ENCODE assay signal across 13 cellular contexts in the genomic region with DNA sequence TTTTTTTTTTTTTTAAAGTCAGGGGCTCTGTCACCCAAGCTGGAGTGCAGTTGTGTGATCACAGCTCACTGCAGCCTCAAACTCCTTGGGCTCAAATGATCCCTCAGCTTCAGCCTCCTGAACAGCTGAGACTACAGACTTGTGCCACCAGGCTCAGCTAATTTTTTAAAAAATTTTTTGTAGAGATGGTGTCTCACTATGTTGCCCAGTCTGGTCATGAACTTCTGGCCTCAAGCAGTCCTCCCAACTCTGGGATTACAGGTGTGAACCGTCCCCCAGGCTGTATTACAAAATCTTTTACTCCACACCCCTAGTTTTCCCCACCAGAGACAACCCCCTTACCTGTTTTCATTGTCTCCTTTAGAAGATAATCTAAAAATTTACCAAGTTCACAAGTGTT. TPM values are rescaled to one million over a fixed set of nuclear protein-coding genes. Genes with fewer than 3 reads are reported as not detected.
DNase-seq lines count a peak whose midpoint lies in the region; ATAC-seq and TF ChIP-seq lines count a peak whose summit lies in the region.
"Had no signal": no experiment of that assay in that cellular context is flagged by ENCODE, and none has a peak within 500 bp of the region (broad histone marks: within the 10 kb centered on the region; RNA-seq: fewer than 3 reads in every experiment).

No MANE protein-coding gene starts in this region.

- peaks cover 9% of the 10 kb centered on the region for H3K36me3 Mint-ChIP-seq in activated naive CD4-positive, alpha-beta T cell treated with anti-CD3 and anti-CD28 coated beads, Interleukin-2, amount 50 U/mL, for 24 hours

- intact Hi-C loops in left cardiac atrium (cut with DNase I): no loop called here

- ATAC-seq in stimulated activated naive CD8-positive, alpha-beta T cell treated with anti-CD3 and anti-CD28 coated beads, Interleukin-15, amount 100 ng/mL, for 72 hours: no peak
- no peak for ATAC-seq in HG03039 (IDR thresholded peaks at IDR 0.05; ENCODE audit: unreplicated experiment)
- no peak for ATAC-seq in left cardiac atrium
- ATAC-seq: esophagus mucosa had no signal

- H3K27ac ChIP-seq in VCaP (peak overlapping the region; percentile 93; the same call in 1 of the 2 replicates), caudate nucleus (ENCODE audit: low read depth, low read length) (no peak overlapping the region)

- TF ChIP-seq CTCF in VCaP (conservative IDR thresholded peaks at IDR 0.05) (no peak), fibroblast of villous mesenchyme (IDR thresholded peaks at IDR 0.05; ENCODE audit: insufficient read depth, low read depth, low read length) (no peak)

- peak overlapping the region; percentile 73 for H3K4me3 ChIP-seq in fibroblast of villous mesenchyme (ENCODE audit: low read depth, low read length)

- no peaks in the 10 kb centered on the region for H3K27me3 Mint-ChIP-seq in activated naive CD4-positive, alpha-beta T cell treated with anti-CD3 and anti-CD28 coated beads, Interleukin-2, amount 50 U/mL, for 24 hours
- H3K27me3 Mint-ChIP-seq in stimulated activated naive CD8-positive, alpha-beta T cell treated with anti-CD3 and anti-CD28 coated beads, Interleukin-15, amount 100 ng/mL, for 72 hours: no peaks in the 10 kb centered on the region

- H3K4me1 Mint-ChIP-seq in activated naive CD4-positive, alpha-beta T cell treated with anti-CD3 and anti-CD28 coated beads, Interleukin-2, amount 50 U/mL, for 24 hours: peaks cover 37% of the 10 kb centered on the region
- peaks cover 32% of the 10 kb centered on the region for H3K4me1 Mint-ChIP-seq in stimulated activated naive CD8-positive, alpha-beta T cell treated with anti-CD3 and anti-CD28 coated beads, Interleukin-15, amount 100 ng/mL, for 72 hours

- DNase-seq in activated naive CD4-positive, alpha-beta T cell (lab: John Stamatoyannopoulos, UW): no peak
- DNase-seq in fibroblast of villous mesenchyme (ENCODE audit: low read depth) (no peak), left cardiac atrium (no peak), caudate nucleus (lab: John Stamatoyannopoulos, UW) (no peak)
- no peak for DNase-seq in stimulated activated naive CD8-positive, alpha-beta T cell treated with anti-CD3 and anti-CD28 coated beads, Interleukin-15, amount 100 ng/mL, for 72 hours
- DNase-seq: central memory CD4-positive, alpha-beta T cell; NCI-H1694; NK-92 treated with Interleukin-12 subunit alpha and Interleukin-12 subunit beta, amount 100 ng/mL, for 24 hours; SW 1271 had no signal

- peak overlapping the region; percentile 94 for H3K4me3 Mint-ChIP-seq in activated naive CD4-positive, alpha-beta T cell treated with anti-CD3 and anti-CD28 coated beads, Interleukin-2, amount 50 U/mL, for 24 hours
- H3K4me3 Mint-ChIP-seq in stimulated activated naive CD8-positive, alpha-beta T cell treated with anti-CD3 and anti-CD28 coated beads, Interleukin-15, amount 100 ng/mL, for 72 hours: peak overlapping the region; percentile 80 to 91

- no peaks in the 10 kb centered on the region for H3K9me3 Mint-ChIP-seq in activated naive CD4-positive, alpha-beta T cell treated with anti-CD3 and anti-CD28 coated beads, Interleukin-2, amount 50 U/mL, for 24 hours
- H3K9me3 Mint-ChIP-seq in stimulated activated naive CD8-positive, alpha-beta T cell treated with anti-CD3 and anti-CD28 coated beads, Interleukin-15, amount 100 ng/mL, for 72 hours: no peaks in the 10 kb centered on the region

- no peak overlapping the region for H3K27ac Mint-ChIP-seq in activated naive CD4-positive, alpha-beta T cell treated with anti-CD3 and anti-CD28 coated beads, Interleukin-2, amount 50 U/mL, for 24 hours
- H3K27ac Mint-ChIP-seq in stimulated activated naive CD8-positive, alpha-beta T cell treated with anti-CD3 and anti-CD28 coated beads, Interleukin-15, amount 100 ng/mL, for 72 hours: no peak overlapping the region

RNA-seq across cellular contexts. Expression of gene CCDC117, which starts 1.9 kb away (rescaled TPM):
- total RNA-seq in fibroblast of villous mesenchyme: 21.6 and 34.5 TPM in 2 replicates
- total RNA-seq in left cardiac atrium: 10 to 100 TPM; 12.9 to 13.6 TPM

RNA-seq across cellular contexts. Expression of gene XBP1, which starts 26.0 kb away (rescaled TPM):
- 219 and 247 TPM in 2 replicates for total RNA-seq in fibroblast of villous mesenchyme
- total RNA-seq in left cardiac atrium: 100 to 1,000 TPM in 1 of 2 donors, 10 to 100 TPM in 1; 74.8 to 144 TPM

RNA-seq across cellular contexts. Expression of gene HSCB, which starts 32.5 kb away (rescaled TPM):
- 11.2 and 13.9 TPM in 2 replicates for total RNA-seq in fibroblast of villous mesenchyme
- total RNA-seq in left cardiac atrium: 10 to 100 TPM in 1 of 2 donors, 1 to 10 TPM in 1; 9.3 to 10.5 TPM

RNA-seq across cellular contexts. Expression of gene CHEK2, which starts 32.8 kb away (rescaled TPM):
- 17.4 and 22.0 TPM in 2 replicates for total RNA-seq in fibroblast of villous mesenchyme
- total RNA-seq in left cardiac atrium: 1 to 10 TPM; 2.9 to 3.5 TPM
